Comparison of ENCODE assay signal across 8 cellular contexts in genomic region chr12:1592444-1593231, GRCh38. TPM values are rescaled to one million over a fixed set of nuclear protein-coding genes. Genes with fewer than 3 reads are reported as not detected.
A peak's percentile ranks its signal among the peaks of the same experiment; 100 is the strongest.
DNase-seq lines count a peak whose midpoint lies in the region; ATAC-seq and TF ChIP-seq lines count a peak whose summit lies in the region.

No MANE protein-coding gene starts in this region.

- H3K27me3 ChIP-seq in effector memory CD4-positive, alpha-beta T cell (replicated peaks; ENCODE audit: control insufficient read depth, insufficient read depth, low read length, poor library complexity, severe bottlenecking) = no peaks in the 10 kb centered on the region

- H3K9me3 ChIP-seq in effector memory CD4-positive, alpha-beta T cell (ENCODE audit: control insufficient read depth, low read length) = no peaks in the 10 kb centered on the region
- H3K9me3 ChIP-seq in mucosa of descending colon = no peaks in the 10 kb centered on the region

- peak; percentile 46 for DNase-seq in NCI-H345 (lab: John Stamatoyannopoulos, UW)
- no peak for DNase-seq in NCI-H345 treated with DMSO at 0.1 percent for 48 hours (lab: John Stamatoyannopoulos, UW; ENCODE audit: unreplicated experiment)
- peak; percentile 32 for DNase-seq in NCI-H2227 (lab: John Stamatoyannopoulos, UW; ENCODE audit: unreplicated experiment)
- peak; percentile 70 to 77 for DNase-seq in activated CD4-positive, alpha-beta T cell treated with anti-CD3 and anti-CD28 coated beads, Interleukin-2, amount 50 U/mL, for 48 hours
- DNase-seq in effector memory CD4-positive, alpha-beta T cell = peak; percentile 20 to 40 (median 38)
- peak; percentile 66 to 80 (median 77) for DNase-seq in mucosa of descending colon
- peak; percentile 23 to 66 (median 56) for DNase-seq in stimulated activated naive CD4-positive, alpha-beta T cell (lab: John Stamatoyannopoulos, UW)
- no peak for DNase-seq in left lobe of liver (ENCODE audit: low spot score)

- intact Hi-C loops in mucosa of descending colon (cut with DNase I, micrococcal nuclease) = no loop called here

- H3K4me1 ChIP-seq in effector memory CD4-positive, alpha-beta T cell (ENCODE audit: control insufficient read depth, insufficient read depth, low read length, poor library complexity, severe bottlenecking) = peaks cover 35% of the 10 kb centered on the region
- peaks cover 43% of the 10 kb centered on the region for H3K4me1 ChIP-seq in mucosa of descending colon (ENCODE audit: low read depth)

- TF ChIP-seq CTCF in mucosa of descending colon (IDR thresholded peaks at IDR 0.05) = no peak

- H3K36me3 ChIP-seq in effector memory CD4-positive, alpha-beta T cell (ENCODE audit: control insufficient read depth, insufficient read depth, low read length) = no peaks in the 10 kb centered on the region
- H3K36me3 ChIP-seq in mucosa of descending colon (ENCODE audit: low read depth) = no peaks in the 10 kb centered on the region

- peak; percentile 31 for ATAC-seq in mucosa of descending colon
- ATAC-seq in left lobe of liver = no peak

- H3K4me3 ChIP-seq in effector memory CD4-positive, alpha-beta T cell (ENCODE audit: insufficient read depth, low read depth, low read length, poor library complexity, severe bottlenecking) = peak overlapping the region; percentile 83
- H3K4me3 ChIP-seq in mucosa of descending colon = peak overlapping the region; percentile 45

- peak overlapping the region; percentile 58 for H3K27ac ChIP-seq in effector memory CD4-positive, alpha-beta T cell (ENCODE audit: insufficient read depth, low read length, poor library complexity, severe bottlenecking)

RNA-seq across cellular contexts. Expression of gene FBXL14, which starts 1.7 kb away (rescaled TPM):
- total RNA-seq in mucosa of descending colon (10 to 100 TPM; 29.4 to 39.6 (median 33.6) TPM), left lobe of liver (7.3 TPM)

RNA-seq across cellular contexts. Expression of gene WNT5B, which starts 36.4 kb away (rescaled TPM):
- 10 to 100 TPM in 1 of 3 donors, 1 to 10 TPM in 2; 2.7 to 10.8 (median 4.7) TPM for total RNA-seq in mucosa of descending colon
- 4.2 TPM for total RNA-seq in left lobe of liver

Comparison
In these comparisons a context has a peak if more than half of its experiments do, and no peak if none do; other contexts are left out.
1. DNase-seq: peak in NCI-H345 (single experiment), NCI-H2227 (single experiment), activated CD4-positive, alpha-beta T cell treated with anti-CD3 and anti-CD28 coated beads, Interleukin-2, amount 50 U/mL, for 48 hours (2 of 2), effector memory CD4-positive, alpha-beta T cell (3 of 3), mucosa of descending colon (3 of 3) and stimulated activated naive CD4-positive, alpha-beta T cell (6 of 6); none in NCI-H345 treated with DMSO at 0.1 percent for 48 hours (single experiment) and left lobe of liver (single experiment).